ENCODE assay signal across 1 cellular context in genomic region chr15:60392986-60393811, GRCh38.
A peak's percentile ranks its signal among the peaks of the same experiment; 100 is the strongest.
TF ChIP-seq lines count a peak whose summit lies in the region.

No MANE protein-coding gene starts in this region.

TF ChIP-seq in HEK293, 187 proteins besides CTCF, POLR2A, EP300 and RAD21 (continued from another document and continues in another):
- TF ChIP-seq ZNF416 (tag by site-specific recombination; IDR thresholded peaks at IDR 0.05) (no peak), ZNF785 (tag by site-specific recombination; IDR thresholded peaks at IDR 0.05) (no peak), ZNF555 (tag by site-specific recombination; conservative IDR thresholded peaks at IDR 0.05) (no peak), EGR2 (tag by site-specific recombination; IDR thresholded peaks at IDR 0.05; ENCODE audit: low read depth) (peak; percentile 80), KLF7 (tag by site-specific recombination; IDR thresholded peaks at IDR 0.05; ENCODE audit: borderline replicate concordance) (no peak), PRDM6 (tag by site-specific recombination; IDR thresholded peaks at IDR 0.05) (peak; percentile 60; the same call in 1 of the 2 replicates), ZBTB17 (tag by site-specific recombination; IDR thresholded peaks at IDR 0.05) (peak; percentile 93), ZNF140 (tag by site-specific recombination; IDR thresholded peaks at IDR 0.05) (no peak), ZNF280D (tag by site-specific recombination; IDR thresholded peaks at IDR 0.05) (no peak), ZNF391 (tag by site-specific recombination; IDR thresholded peaks at IDR 0.05; ENCODE audit: borderline replicate concordance, low read depth) (peak; percentile 47; the same call in 1 of the 2 replicates), ZNF544 (tag by site-specific recombination; IDR thresholded peaks at IDR 0.05) (no peak), GLI2 (tag by site-specific recombination; IDR thresholded peaks at IDR 0.05; ENCODE audit: borderline replicate concordance, low read depth) (no peak), ZBTB1 (tag by site-specific recombination; IDR thresholded peaks at IDR 0.05) (0 out of 2 replicates have a peak, but pooled peaks have one; percentile 27), ZXDB (tag by site-specific recombination; IDR thresholded peaks at IDR 0.05) (peak; percentile 68), ZNF404 (tag by site-specific recombination; IDR thresholded peaks at IDR 0.05) (no peak), ZEB2 (tag by site-specific recombination; IDR thresholded peaks at IDR 0.05) (peak; percentile 91), SCRT1 (tag by site-specific recombination; IDR thresholded peaks at IDR 0.05; ENCODE audit: borderline replicate concordance) (peak; percentile 96), ZNF366 (tag by site-specific recombination; conservative IDR thresholded peaks at IDR 0.05) (peak; percentile 91), ZNF670 (tag by site-specific recombination; IDR thresholded peaks at IDR 0.05; ENCODE audit: low read depth) (no peak), ZNF121 (tag by site-specific recombination; IDR thresholded peaks at IDR 0.05) (no peak), ZNF792 (tag by site-specific recombination; IDR thresholded peaks at IDR 0.05) (no peak), INSM2 (tag by site-specific recombination; IDR thresholded peaks at IDR 0.05) (peak; percentile 82), ZNF624 (tag by site-specific recombination; IDR thresholded peaks at IDR 0.05) (no peak), ZNF623 (tag by site-specific recombination; IDR thresholded peaks at IDR 0.05) (no peak), ZNF341 (tag by site-specific recombination; IDR thresholded peaks at IDR 0.05; ENCODE audit: low read depth) (no peak), ZNF335 (tag by site-specific recombination; conservative IDR thresholded peaks at IDR 0.05) (peak; percentile 41; the same call in 1 of the 2 replicates), ZNF274 (IDR thresholded peaks at IDR 0.05; ENCODE audit: low read length) (no peak), ZNF274 (tag by site-specific recombination; IDR thresholded peaks at IDR 0.05; ENCODE audit: borderline replicate concordance) (no peak), ZNF580 (tag by site-specific recombination; IDR thresholded peaks at IDR 0.05) (0 out of 2 replicates have a peak, but pooled peaks have one; percentile 25), ZNF768 (tag by site-specific recombination; IDR thresholded peaks at IDR 0.05) (peak; percentile 55; the same call in 1 of the 2 replicates), PRDM10 (tag by site-specific recombination; IDR thresholded peaks at IDR 0.05) (peak; percentile 84), ZSCAN30 (tag by site-specific recombination; IDR thresholded peaks at IDR 0.05) (no peak), ZNF521 (tag by site-specific recombination; IDR thresholded peaks at IDR 0.05) (no peak), MZF1 (tag by site-specific recombination; IDR thresholded peaks at IDR 0.05; ENCODE audit: borderline replicate concordance) (peak; percentile 81; the same call in 1 of the 2 replicates), REST (tag by site-specific recombination; IDR thresholded peaks at IDR 0.05) (no peak), ZNF76 (tag by site-specific recombination; IDR thresholded peaks at IDR 0.05; ENCODE audit: borderline replicate concordance, low read depth) (0 out of 2 replicates have a peak, but pooled peaks have one; percentile 50), ZBTB26 (tag by site-specific recombination; optimal IDR thresholded peaks at IDR 0.05) (no peak), KLF8 (tag by site-specific recombination; IDR thresholded peaks at IDR 0.05) (0 out of 2 replicates have a peak, but pooled peaks have one; percentile 42), SP7 (tag by site-specific recombination; IDR thresholded peaks at IDR 0.05) (peak; percentile 83), TSHZ1 (tag by site-specific recombination; IDR thresholded peaks at IDR 0.05; ENCODE audit: borderline replicate concordance) (peak; percentile 7; the same call in 1 of the 2 replicates), HOXD13 (CRISPR knock-in tag; IDR thresholded peaks at IDR 0.05; ENCODE audit: borderline replicate concordance) (no peak), ZIC2 (tag by site-specific recombination; IDR thresholded peaks at IDR 0.05) (peak; percentile 83), ZNF354C (tag by site-specific recombination; IDR thresholded peaks at IDR 0.05; ENCODE audit: borderline replicate concordance, low read depth) (no peak), SP2 (tag by site-specific recombination; IDR thresholded peaks at IDR 0.05) (no peak), YY1 (tag by site-specific recombination; IDR thresholded peaks at IDR 0.05) (no peak), ZNF302 (tag by site-specific recombination; IDR thresholded peaks at IDR 0.05; ENCODE audit: low read depth) (no peak), MEIS1 (CRISPR knock-in tag; IDR thresholded peaks at IDR 0.05; ENCODE audit: borderline replicate concordance) (no peak)
